ENCODE assay signal across 1 cellular context in genomic region chr16:275786-276232, GRCh38.
TF ChIP-seq lines count a peak whose summit lies in the region.

Gene RGS11, minus strand, starts transcription at chr16:275944. Its CDS starts 33 bp downstream, at chr16:275911.

TF ChIP-seq in GM23338, 12 proteins besides CTCF, POLR2A, EP300 and RAD21 (continued from another document):
- no peak for TF ChIP-seq ZNF462 (CRISPR knock-in tag; IDR thresholded peaks at IDR 0.05)
- no peak for TF ChIP-seq ZNF331 (CRISPR knock-in tag; IDR thresholded peaks at IDR 0.05; ENCODE audit: low read depth)
- TF ChIP-seq NANOG (IDR thresholded peaks at IDR 0.05; ENCODE audit: borderline replicate concordance) = no peak
- no peak for TF ChIP-seq JUNB (IDR thresholded peaks at IDR 0.05; ENCODE audit: unreplicated experiment)
- TF ChIP-seq CREB1 (CRISPR knock-in tag; IDR thresholded peaks at IDR 0.05; ENCODE audit: low read depth) = no peak
